In the genomic region with DNA sequence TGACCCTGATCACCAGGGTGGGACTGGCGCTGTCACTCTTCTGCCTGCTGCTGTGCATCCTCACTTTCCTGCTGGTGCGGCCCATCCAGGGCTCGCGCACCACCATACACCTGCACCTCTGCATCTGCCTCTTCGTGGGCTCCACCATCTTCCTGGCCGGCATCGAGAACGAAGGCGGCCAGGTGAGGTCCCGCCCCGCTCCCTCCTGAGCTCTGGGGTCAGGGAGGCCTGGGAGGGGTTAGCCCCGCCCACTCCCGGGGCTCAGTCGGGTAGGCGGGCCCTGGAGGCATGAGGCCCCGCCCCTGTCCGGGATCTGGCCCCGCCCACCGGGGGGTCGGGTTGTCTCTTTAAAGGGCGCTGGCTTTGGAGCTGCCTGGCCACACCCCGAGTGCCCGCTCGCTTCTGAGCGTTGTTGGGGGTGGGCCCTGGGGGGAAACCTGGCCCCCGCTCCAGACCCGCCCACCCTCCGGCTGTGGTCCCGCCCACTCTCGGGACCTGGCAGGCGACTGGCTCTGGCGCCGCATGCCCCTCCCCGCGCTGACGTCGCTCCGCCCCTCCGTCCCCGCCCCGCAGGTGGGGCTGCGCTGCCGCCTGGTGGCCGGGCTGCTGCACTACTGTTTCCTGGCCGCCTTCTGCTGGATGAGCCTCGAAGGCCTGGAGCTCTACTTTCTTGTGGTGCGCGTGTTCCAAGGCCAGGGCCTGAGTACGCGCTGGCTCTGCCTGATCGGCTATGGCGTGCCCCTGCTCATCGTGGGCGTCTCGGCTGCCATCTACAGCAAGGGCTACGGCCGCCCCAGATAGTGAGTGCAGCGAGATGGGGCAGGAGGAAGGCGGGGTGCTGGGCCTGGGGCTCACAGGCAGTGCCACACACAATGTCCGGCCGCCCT, we compare ENCODE assay signal across 7 cellular contexts. TPM values are rescaled to one million over a fixed set of nuclear protein-coding genes. Genes with fewer than 3 reads are reported as not detected.
DNase-seq lines count a peak whose midpoint lies in the region; ATAC-seq, FAIRE-seq and TF ChIP-seq lines count a peak whose summit lies in the region.

No MANE protein-coding gene starts in this region.

- intact Hi-C loops in kidney (cut with DNase I): no loop called here

- H3K9ac ChIP-seq in kidney (ENCODE audit: low read length in 2 of 2): no peak overlapping the region

- no peak overlapping the region for H3K27ac ChIP-seq in kidney (ENCODE audit: low read depth in 2 of 2, low read length in 2 of 2)

- TF ChIP-seq CTCF in kidney (IDR thresholded peaks at IDR 0.05; ENCODE audit: borderline replicate concordance, extremely low read depth, insufficient read depth): peak; percentile 95

- ATAC-seq in GM18498 (IDR thresholded peaks at IDR 0.05; ENCODE audit: unreplicated experiment) (peak; percentile 71), HG02970 (IDR thresholded peaks at IDR 0.05; ENCODE audit: low FRiP score, unreplicated experiment) (peak; percentile 50)

- DNase-seq in NCI-H2196 treated with DMSO at 0.1 percent for 48 hours (lab: John Stamatoyannopoulos, UW; ENCODE audit: unreplicated experiment): peak; percentile 91
- peak; percentile 94 for DNase-seq in activated CD4-positive, CD25-positive, alpha-beta regulatory T cell treated with anti-CD3 and anti-CD28 coated beads, Interleukin-2, amount 50 U/mL, for 72 hours
- peak; percentile 23 to 57 for DNase-seq in cerebellar nuclear complex (lab: John Stamatoyannopoulos, UW)
- peak; percentile 96 for DNase-seq in kidney
- DNase-seq in stimulated activated CD4-positive, alpha-beta T cell treated with anti-CD3 and anti-CD28 coated beads, Interleukin-15, amount 100 ng/mL, for 48 hours (ENCODE audit: low read depth in 2 of 2): peak; percentile 85 to 87

- peaks cover 0 to 6% of the 10 kb centered on the region in 2 donors for H3K4me1 ChIP-seq in kidney (ENCODE audit: control insufficient read depth in 1 of 2, insufficient read depth in 1 of 2, low read depth in 1 of 2, low read length in 2 of 2)

- peaks cover 16 to 24% of the 10 kb centered on the region in 2 donors for H3K36me3 ChIP-seq in kidney (ENCODE audit: control insufficient read depth in 1 of 2, insufficient read depth in 2 of 2, low read length in 2 of 2)

- no peaks in the 10 kb centered on the region for H3K9me3 ChIP-seq in kidney (ENCODE audit: control insufficient read depth in 1 of 2, low read length in 2 of 2)

- FAIRE-seq in kidney (lab: Jason Lieb, UNC): no peak

- H3K4me3 ChIP-seq in kidney (ENCODE audit: low read length in 2 of 2): peak overlapping the region in 1 of 2 donors; percentile 21

RNA-seq across cellular contexts. Expression of gene DDX39A, which starts 13.1 kb away (rescaled TPM):
- 53.8 TPM for total RNA-seq in kidney
- polyA plus RNA-seq in kidney (ENCODE audit: insufficient read depth, low read depth, low replicate concordance): 35.6 TPM

RNA-seq across cellular contexts. Expression of gene ADGRE5, which starts 24.8 kb away (rescaled TPM):
- 100 TPM for total RNA-seq in kidney
- polyA plus RNA-seq in kidney (ENCODE audit: insufficient read depth, low read depth, low replicate concordance): 16.0 TPM

RNA-seq across cellular contexts. Expression of gene PKN1, which starts 27.1 kb away (rescaled TPM):
- 103 TPM for total RNA-seq in kidney
- 67.7 TPM for polyA plus RNA-seq in kidney (ENCODE audit: insufficient read depth, low read depth, low replicate concordance)

Comparison
In these comparisons a context has a peak if more than half of its experiments do, and no peak if none do; other contexts are left out.
1. DNase-seq: peak in every context shown above with its lines; median percentile 96 in kidney; 94 in activated CD4-positive, CD25-positive, alpha-beta regulatory T cell treated with anti-CD3 and anti-CD28 coated beads, Interleukin-2, amount 50 U/mL, for 72 hours; 91 in NCI-H2196 treated with DMSO at 0.1 percent for 48 hours; 86 in stimulated activated CD4-positive, alpha-beta T cell treated with anti-CD3 and anti-CD28 coated beads, Interleukin-15, amount 100 ng/mL, for 48 hours; 40 in cerebellar nuclear complex.